ENCODE assay signal across 8 cellular contexts in the genomic region with DNA sequence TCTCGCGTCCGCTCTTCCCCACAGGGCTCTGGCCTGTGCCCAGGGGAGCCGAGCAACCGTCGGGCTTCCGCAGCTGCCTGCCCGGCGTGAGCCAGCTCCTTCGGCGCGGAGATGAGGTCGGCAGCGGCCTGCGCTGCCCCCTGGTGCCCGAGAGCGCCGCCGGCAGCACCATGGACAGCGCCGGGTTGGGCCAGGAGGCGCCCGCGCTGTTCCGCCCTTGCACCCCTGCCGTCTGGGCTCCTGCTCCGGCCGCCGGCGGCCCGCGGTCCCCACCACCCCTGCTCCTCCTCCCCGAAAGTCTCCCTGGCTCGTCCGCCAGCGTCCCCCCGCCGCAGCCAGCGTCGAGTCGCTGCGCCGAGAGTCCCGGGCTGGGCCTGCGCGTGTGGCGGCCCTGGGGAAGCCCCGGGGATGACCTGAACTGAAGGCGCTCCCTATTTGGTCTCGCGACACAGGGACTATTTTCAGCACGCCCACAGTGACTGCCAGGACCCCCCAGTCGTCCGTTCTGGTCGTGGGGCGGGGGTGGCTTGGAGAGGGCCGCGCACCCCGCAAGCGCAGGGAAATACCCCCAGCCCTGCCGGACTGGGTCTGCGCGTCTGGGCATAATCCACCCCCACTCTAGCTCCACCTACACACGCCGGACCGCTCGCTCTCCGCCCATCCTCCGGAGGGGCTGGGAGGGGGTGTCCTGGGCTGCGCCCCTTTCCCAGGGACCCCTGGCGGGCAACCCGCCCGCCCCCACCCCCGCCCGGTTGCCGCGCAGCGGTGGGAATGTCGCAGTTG. TPM values are rescaled to one million over a fixed set of nuclear protein-coding genes. Genes with fewer than 3 reads are reported as not detected.
A peak's percentile ranks its signal among the peaks of the same experiment; 100 is the strongest.
DNase-seq lines count a peak whose midpoint lies in the region; ATAC-seq and TF ChIP-seq lines count a peak whose summit lies in the region.
"Had no signal": no experiment of that assay in that cellular context is flagged by ENCODE, and none has a peak within 500 bp of the region (broad histone marks: within the 10 kb centered on the region; RNA-seq: fewer than 3 reads in every experiment).

No MANE protein-coding gene starts in this region.

- 0 to 1% methylated on average over 5 to 79 of the region's 79 CpGs for WGBS in endodermal cell (ENCODE audit: insufficient coverage in 1 of 2, insufficient read length in 1 of 2), 2 experiments

- H3K27ac Mint-ChIP-seq in endodermal cell: no peak overlapping the region

- H3K4me1 ChIP-seq in endodermal cell (ENCODE audit: control insufficient read depth, insufficient read depth, low read length) (peaks cover 3% of the 10 kb centered on the region), mucosa of descending colon (ENCODE audit: low read depth) (peaks cover 18% of the 10 kb centered on the region)

- H3K27me3 Mint-ChIP-seq in endodermal cell (ENCODE audit: insufficient read depth): peaks cover 87% of the 10 kb centered on the region

- intact Hi-C loops in mucosa of descending colon (cut with DNase I, micrococcal nuclease): loop anchor here (5.0 to 10.0 kb wide), 2 partner anchors 92 to 160 kb away; no protein-coding TSS in a partner anchor

- H3K9me3 Mint-ChIP-seq in endodermal cell: no peaks in the 10 kb centered on the region

- DNase-seq in GM12864 (ENCODE audit: low read depth): no peak
- peak; percentile 50 for DNase-seq in NCI-H774 (lab: John Stamatoyannopoulos, UW)
- peak; percentile 44 to 53 for DNase-seq in activated CD8-positive, alpha-beta memory T cell treated with anti-CD3 and anti-CD28 coated beads for 4 hours (ENCODE audit: low read depth in 2 of 2)
- peak; percentile 96 for DNase-seq in endodermal cell
- DNase-seq in mucosa of descending colon: peak; percentile 81 to 89 (median 88)
- DNase-seq in stimulated activated CD8-positive, alpha-beta memory T cell treated with anti-CD3 and anti-CD28 coated beads, Interleukin-4, amount 100 ng/mL, for 4 hours (ENCODE audit: low read depth in 2 of 2, low spot score in 1 of 2): peak; percentile 32 to 36

- peak overlapping the region; percentile 24 for H3K27ac ChIP-seq in endodermal cell (ENCODE audit: low read depth, low read length)

- H3K4me1 Mint-ChIP-seq in endodermal cell: peaks cover 8% of the 10 kb centered on the region

- peak; percentile 88 for TF ChIP-seq CTCF in GM12864 (IDR thresholded peaks at IDR 0.05; ENCODE audit: low read depth, low read length, missing control alignments)
- TF ChIP-seq CTCF in endodermal cell (conservative IDR thresholded peaks at IDR 0.05): peak; percentile 89
- TF ChIP-seq CTCF in mucosa of descending colon (IDR thresholded peaks at IDR 0.05): peak; percentile 75

- peak overlapping the region; percentile 38 for H3K4me3 Mint-ChIP-seq in endodermal cell

- H3K9ac ChIP-seq in endodermal cell (ENCODE audit: extremely low read depth, low read length, poor library complexity, severe bottlenecking): no peak overlapping the region

- H3K4me3 ChIP-seq in GM12864 (ENCODE audit: low read depth, low read length): peak overlapping the region; percentile 39
- no peak overlapping the region for H3K4me3 ChIP-seq in endodermal cell (ENCODE audit: low read length)
- H3K4me3 ChIP-seq in mucosa of descending colon: no peak overlapping the region

- peaks cover 95% of the 10 kb centered on the region for H3K27me3 ChIP-seq in endodermal cell (ENCODE audit: control insufficient read depth, insufficient read depth, low read length, poor library complexity, severe bottlenecking)

- no peaks in the 10 kb centered on the region for H3K9me3 ChIP-seq in endodermal cell (ENCODE audit: control insufficient read depth, low read length)
- H3K9me3 ChIP-seq in mucosa of descending colon: no peaks in the 10 kb centered on the region

- H3K36me3 ChIP-seq in endodermal cell (ENCODE audit: control insufficient read depth, insufficient read depth, low read length): no peaks in the 10 kb centered on the region
- H3K36me3 ChIP-seq in mucosa of descending colon (ENCODE audit: low read depth): no peaks in the 10 kb centered on the region

- H3K36me3 Mint-ChIP-seq in endodermal cell (ENCODE audit: low read depth): no peaks in the 10 kb centered on the region

- peak; percentile 61 for ATAC-seq in HG03280 (IDR thresholded peaks at IDR 0.05; ENCODE audit: unreplicated experiment)
- peak; percentile 85 for ATAC-seq in mucosa of descending colon

RNA-seq across cellular contexts. Expression of gene HES3, which starts 1.3 kb away (rescaled TPM):
- 1 to 10 TPM in 1 of 2 donors, not detected in 1; 2.7 TPM for total RNA-seq in endodermal cell
- polyA plus RNA-seq in endodermal cell (2013, experiment 1 of 2): 6.6 TPM
- polyA plus RNA-seq in endodermal cell (2013, experiment 2 of 2): 2.8 TPM
- total RNA-seq in mucosa of descending colon: not detected
- total RNA-seq: skeletal muscle tissue had no signal

RNA-seq across cellular contexts. Expression of gene ICMT, which starts 9.5 kb away (rescaled TPM):
- total RNA-seq in endodermal cell: 10 to 100 TPM; 75.9 to 80.3 TPM
- polyA plus RNA-seq in endodermal cell (2013, experiment 1 of 2): 54.4 TPM
- polyA plus RNA-seq in endodermal cell (2013, experiment 2 of 2): 52.1 TPM
- total RNA-seq in mucosa of descending colon: 10 to 100 TPM; 50.4 to 72.3 (median 55.8) TPM

RNA-seq across cellular contexts. Expression of gene GPR153, which starts 15.6 kb away (rescaled TPM):
- total RNA-seq in endodermal cell (1 to 10 TPM; 2.4 to 2.8 TPM), mucosa of descending colon (10 to 100 TPM; 20.2 to 28.3 (median 20.4) TPM)
- 25.3 TPM for polyA plus RNA-seq in endodermal cell (2013, experiment 1 of 2)
- 23.1 TPM for polyA plus RNA-seq in endodermal cell (2013, experiment 2 of 2)

RNA-seq across cellular contexts. Expression of gene RNF207, which starts 39.4 kb away (rescaled TPM):
- total RNA-seq in endodermal cell: 1 to 10 TPM; 4.8 to 7.7 TPM
- polyA plus RNA-seq in endodermal cell (2013, experiment 1 of 2): 1.7 TPM
- polyA plus RNA-seq in endodermal cell (2013, experiment 2 of 2): 1.2 TPM
- total RNA-seq in mucosa of descending colon: 10 to 100 TPM; 35.4 to 63.9 (median 35.9) TPM

RNA-seq across cellular contexts. Expression of gene RPL22, which starts 45.9 kb away (rescaled TPM):
- total RNA-seq in endodermal cell (100 to 1,000 TPM; 409 to 481 TPM), mucosa of descending colon (100 to 1,000 TPM; 349 to 387 (median 350) TPM)
- 367 TPM for polyA plus RNA-seq in endodermal cell (2013, experiment 1 of 2)
- polyA plus RNA-seq in endodermal cell (2013, experiment 2 of 2): 324 TPM

Comparison
In these comparisons a context has a peak if more than half of its experiments do, and no peak if none do; other contexts are left out.
1. RNA of gene GPR153, which starts 15.6 kb away (total RNA-seq): 20.2 to 28.3 TPM in mucosa of descending colon; 2.4 to 2.8 TPM in endodermal cell; every median in the first group is over 4 times any median in the second.
2. Peak in every context shown above with its lines, with median percentiles within 50 percentile points of each other: CTCF ChIP-seq.